22 cellular contexts compared by ENCODE assay signal in the genomic region with DNA sequence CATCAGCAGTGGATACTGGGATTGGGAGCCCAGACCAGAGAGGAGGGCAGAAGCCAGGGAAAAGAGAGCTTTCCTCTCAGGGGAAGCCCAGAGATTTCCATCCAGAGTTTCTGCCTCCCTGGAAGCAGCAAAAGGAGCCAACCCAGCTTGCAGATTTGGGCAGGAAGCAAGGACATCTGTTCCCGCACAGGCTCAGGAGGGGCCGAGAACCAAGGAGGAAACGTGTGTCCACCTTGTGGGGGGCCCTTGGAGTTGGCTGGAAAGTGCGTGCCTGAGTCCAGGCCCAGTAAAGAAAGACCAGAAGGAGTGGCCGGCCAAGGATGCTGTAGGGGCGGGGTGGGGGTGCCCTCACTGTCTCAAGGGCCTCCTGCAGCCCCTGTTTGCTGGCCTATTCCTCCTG. TPM values are rescaled to one million over a fixed set of nuclear protein-coding genes. Genes with fewer than 3 reads are reported as not detected.
DNase-seq lines count a peak whose midpoint lies in the region; ATAC-seq, FAIRE-seq and TF ChIP-seq lines count a peak whose summit lies in the region.
"Had no signal": no experiment of that assay in that cellular context is flagged by ENCODE, and none has a peak within 500 bp of the region (broad histone marks: within the 10 kb centered on the region; RNA-seq: fewer than 3 reads in every experiment).

No MANE protein-coding gene starts in this region.

- TF ChIP-seq CTCF in kidney (IDR thresholded peaks at IDR 0.05; ENCODE audit: borderline replicate concordance, extremely low read depth, insufficient read depth): no peak

- ATAC-seq in Right ventricle myocardium superior (ENCODE audit: poor library complexity) (no peak), sciatic nerve (no peak), GM21528 (IDR thresholded peaks at IDR 0.05; ENCODE audit: low FRiP score, unreplicated experiment) (no peak)
- ATAC-seq: CD8-positive, alpha-beta T cell had no signal

- no peak overlapping the region for H3K9ac ChIP-seq in kidney (ENCODE audit: low read length in 2 of 2)
- H3K9ac ChIP-seq: BLaER1 treated with 17β-estradiol and CSF1 and Interleukin-3, amounts not matched to agents 10 nM and 100 nM had no signal

- intact Hi-C loops in Right ventricle myocardium superior (cut with DNase I): loop anchor here (5.0 kb wide), 1 partner anchor 83 kb away; no protein-coding TSS in a partner anchor
- intact Hi-C loops in cardiac septum (cut with DNase I): no loop called here
- intact Hi-C loops in kidney (cut with DNase I): loop anchor here (10.0 kb wide), 1 partner anchor 85 kb away; no protein-coding TSS in a partner anchor
- intact Hi-C loops in sciatic nerve (cut with DNase I): no loop called here

- H3K27ac ChIP-seq in kidney (ENCODE audit: low read depth in 2 of 2, low read length in 2 of 2): no peak overlapping the region
- H3K27ac ChIP-seq: BLaER1 treated with 17β-estradiol and CSF1 and Interleukin-3, amounts not matched to agents 10 nM and 100 nM had no signal

- H3K9me3 ChIP-seq in kidney (ENCODE audit: control insufficient read depth in 1 of 2, low read length in 2 of 2): no peaks in the 10 kb centered on the region
- H3K9me3 ChIP-seq: BLaER1 treated with 17β-estradiol and CSF1 and Interleukin-3, amounts not matched to agents 10 nM and 100 nM had no signal

- H3K4me3 ChIP-seq in kidney (ENCODE audit: low read length in 2 of 2): no peak overlapping the region
- H3K4me3 ChIP-seq: BLaER1 treated with 17β-estradiol and CSF1 and Interleukin-3, amounts not matched to agents 10 nM and 100 nM had no signal

- no peaks in the 10 kb centered on the region for H3K36me3 ChIP-seq in kidney (ENCODE audit: control insufficient read depth in 1 of 2, insufficient read depth in 2 of 2, low read length in 2 of 2)
- H3K36me3 ChIP-seq: BLaER1 treated with 17β-estradiol and CSF1 and Interleukin-3, amounts not matched to agents 10 nM and 100 nM had no signal

- H3K4me1 ChIP-seq in kidney (ENCODE audit: control insufficient read depth in 1 of 2, insufficient read depth in 1 of 2, low read depth in 1 of 2, low read length in 2 of 2): no peaks in the 10 kb centered on the region

- DNase-seq in Right ventricle myocardium superior: peak; percentile 24
- DNase-seq in cardiac septum (ENCODE audit: low spot score): no peak
- DNase-seq in cerebellar cortex (ENCODE audit: low spot score): peak; percentile 93
- peak; percentile 46 for DNase-seq in kidney
- DNase-seq in RKO (ENCODE audit: low spot score): no peak
- no peak for DNase-seq in sciatic nerve (ENCODE audit: low spot score)
- DNase-seq: 8988T; Calu3; CD8-positive, alpha-beta T cell; DMS 273 treated with DMSO at 0.1 percent for 48 hours; DMS53; DND-41; EL; GOT3; H9; IMR-90 had no signal

- no peak for FAIRE-seq in kidney (lab: Jason Lieb, UNC)
- FAIRE-seq: G401.6, GM12891, GM19239, HTR-8/SVneo had no signal

RNA-seq across cellular contexts. Expression of a gene that starts 6.0 kb away (rescaled TPM):
- 16.8 TPM for total RNA-seq in Right ventricle myocardium superior
- total RNA-seq in cardiac septum: 23.5 TPM
- total RNA-seq in kidney: 12.5 TPM
- polyA plus RNA-seq in kidney (ENCODE audit: insufficient read depth, low read depth, low replicate concordance): 1.1 TPM
- 6.9 TPM for total RNA-seq in sciatic nerve

RNA-seq across cellular contexts. Expression of a gene that starts 22.2 kb away (rescaled TPM):
- 36.1 TPM for total RNA-seq in Right ventricle myocardium superior
- total RNA-seq in cardiac septum: 60.3 TPM
- total RNA-seq in kidney: 113 TPM
- polyA plus RNA-seq in kidney (ENCODE audit: insufficient read depth, low read depth, low replicate concordance): 24.9 TPM
- 83.5 TPM for total RNA-seq in sciatic nerve

RNA-seq across cellular contexts. Expression of a gene that starts 55.9 kb away (rescaled TPM):
- total RNA-seq in Right ventricle myocardium superior (12.2 TPM), cardiac septum (8.1 TPM), kidney (26.5 TPM), sciatic nerve (11.1 TPM)
- 39.7 TPM for polyA plus RNA-seq in kidney (ENCODE audit: insufficient read depth, low read depth, low replicate concordance)

Comparison
In these comparisons a context has a peak if more than half of its experiments do, and no peak if none do; other contexts are left out.
1. DNase-seq: peak in Right ventricle myocardium superior (single experiment), cerebellar cortex (single experiment) and kidney (single experiment); none in cardiac septum (single experiment), RKO (single experiment) and sciatic nerve (single experiment).
2. intact Hi-C loops: an anchor here in Right ventricle myocardium superior (5.0 kb wide) and kidney (10.0 kb wide); none called in cardiac septum and sciatic nerve.